ENCODE assay signal across 14 cellular contexts in genomic region chr4:177937051-177937450, GRCh38.
A peak's percentile ranks its signal among the peaks of the same experiment; 100 is the strongest.
DNase-seq lines count a peak whose midpoint lies in the region.
"Had no signal": no experiment of that assay in that cellular context is flagged by ENCODE, and none has a peak within 500 bp of the region (broad histone marks: within the 10 kb centered on the region; RNA-seq: fewer than 3 reads in every experiment).

No MANE protein-coding gene starts in this region.

- WGBS in neuronal stem cell (ENCODE audit: extremely low coverage in 2 of 2, insufficient read length in 2 of 2, insufficient replicate concordance in 1 of 2), 2 donors: no CpG with 5 or more reads among the region's 5 CpGs

- no peak overlapping the region for H3K9ac ChIP-seq in neuronal stem cell (ENCODE audit: low read depth, low read length, poor library complexity)
- H3K9ac ChIP-seq: BLaER1 treated with 17β-estradiol and CSF1 and Interleukin-3, amounts not matched to agents 10 nM and 100 nM had no signal

- no peak overlapping the region for H2BK12ac ChIP-seq in neuronal stem cell (ENCODE audit: low read length)

- H2BK120ac ChIP-seq in neuronal stem cell (ENCODE audit: low read depth, low read length): no peak overlapping the region

- H3K4me3 ChIP-seq in neuronal stem cell (ENCODE audit: low read length in 2 of 2): no peak overlapping the region
- H3K4me3 ChIP-seq: BLaER1 treated with 17β-estradiol and CSF1 and Interleukin-3, amounts not matched to agents 10 nM and 100 nM; GM12878 had no signal

- no peak overlapping the region for H3K18ac ChIP-seq in neuronal stem cell (ENCODE audit: low read length)

- H3K14ac ChIP-seq in neuronal stem cell (ENCODE audit: low read length): no peak overlapping the region

- H4K8ac ChIP-seq in neuronal stem cell (ENCODE audit: low read depth, low read length): no peak overlapping the region

- H3K36me3 ChIP-seq in neuronal stem cell (replicated peaks in 1 of 2; ENCODE audit: control insufficient read depth in 2 of 2, insufficient read depth in 2 of 2, low read length in 2 of 2): no peaks in the 10 kb centered on the region
- H3K36me3 ChIP-seq: BLaER1 treated with 17β-estradiol and CSF1 and Interleukin-3, amounts not matched to agents 10 nM and 100 nM had no signal

- no peak overlapping the region for H2AFZ ChIP-seq in neuronal stem cell (ENCODE audit: low read length)

- H2BK15ac ChIP-seq in neuronal stem cell (ENCODE audit: low read length): no peak overlapping the region

- no peak overlapping the region for H4K91ac ChIP-seq in neuronal stem cell (ENCODE audit: low read depth, low read length, poor library complexity)

- no peaks in the 10 kb centered on the region for H3K4me1 ChIP-seq in neuronal stem cell (ENCODE audit: control insufficient read depth in 2 of 2, insufficient read depth in 1 of 2, low read depth in 1 of 2, low read length in 2 of 2)
- H3K4me1 ChIP-seq: BLaER1 treated with 17β-estradiol and CSF1 and Interleukin-3, amounts not matched to agents 10 nM and 100 nM had no signal

- no peak overlapping the region for H2BK5ac ChIP-seq in neuronal stem cell (ENCODE audit: low read length)

- H3K4me2 ChIP-seq in neuronal stem cell (ENCODE audit: insufficient read depth, low read length, poor library complexity, severe bottlenecking): no peak overlapping the region
- H3K4me2 ChIP-seq: BLaER1 treated with 17β-estradiol and CSF1 and Interleukin-3, amounts not matched to agents 10 nM and 100 nM had no signal

- no peak overlapping the region for H3K4ac ChIP-seq in neuronal stem cell (ENCODE audit: low read length)

- H3K9me3 ChIP-seq in neuronal stem cell (replicated peaks in 1 of 2; ENCODE audit: control insufficient read depth in 2 of 2, insufficient read depth in 1 of 2, low read depth in 1 of 2, low read length in 2 of 2): no peaks in the 10 kb centered on the region
- H3K9me3 ChIP-seq: BLaER1 treated with 17β-estradiol and CSF1 and Interleukin-3, amounts not matched to agents 10 nM and 100 nM had no signal

- in situ Hi-C loops in Caki2 (cut with HindIII; ENCODE audit: low pct_unique_long_range_greater_than_20kb, low sequenced_read_pairs): no loop called here

- H3K23ac ChIP-seq in neuronal stem cell (ENCODE audit: low read depth, low read length, poor library complexity): no peak overlapping the region

- no peak overlapping the region for H3K27ac ChIP-seq in neuronal stem cell (replicated peaks; ENCODE audit: low read length)
- H3K27ac ChIP-seq: BLaER1 treated with 17β-estradiol and CSF1 and Interleukin-3, amounts not matched to agents 10 nM and 100 nM had no signal

- no peaks in the 10 kb centered on the region for H3K79me1 ChIP-seq in neuronal stem cell (ENCODE audit: low read depth, low read length)

- peak; percentile 31 for DNase-seq in Caki2 (ENCODE audit: low read depth)
- DNase-seq in NCI-H69 (lab: John Stamatoyannopoulos, UW): peak; percentile 37
- DNase-seq in kidney tubule cell (ENCODE audit: low spot score): peak; percentile 70
- DNase-seq in renal cortical epithelial cell (ENCODE audit: low read depth): peak; percentile 83
- DNase-seq in neuronal stem cell (ENCODE audit: low spot score): no peak
- no peak for DNase-seq in retina
- no peak for DNase-seq in SW 1271 (lab: John Stamatoyannopoulos, UW)
- DNase-seq: 8988T; CD4-positive, CD25-positive, alpha-beta regulatory T cell; DMS79; IMR-90; KBM-7 had no signal

- no peak overlapping the region for H2AK5ac ChIP-seq in neuronal stem cell (ENCODE audit: low read depth, low read length)

- no peaks in the 10 kb centered on the region for H3K27me3 ChIP-seq in neuronal stem cell (ENCODE audit: control insufficient read depth in 3 of 3, insufficient read depth in 3 of 3, low read depth in 1 of 3, low read length in 3 of 3)
- H3K27me3 ChIP-seq: BLaER1 treated with 17β-estradiol and CSF1 and Interleukin-3, amounts not matched to agents 10 nM and 100 nM had no signal

Comparison
In these comparisons a context has a peak if more than half of its experiments do, and no peak if none do; other contexts are left out.
1. DNase-seq: peak in Caki2 (single experiment), NCI-H69 (single experiment), kidney tubule cell (single experiment) and renal cortical epithelial cell (single experiment); none in neuronal stem cell (single experiment), retina (single experiment) and SW 1271 (0 of 2).